ENCODE assay signal across 8 cellular contexts in the genomic region with DNA sequence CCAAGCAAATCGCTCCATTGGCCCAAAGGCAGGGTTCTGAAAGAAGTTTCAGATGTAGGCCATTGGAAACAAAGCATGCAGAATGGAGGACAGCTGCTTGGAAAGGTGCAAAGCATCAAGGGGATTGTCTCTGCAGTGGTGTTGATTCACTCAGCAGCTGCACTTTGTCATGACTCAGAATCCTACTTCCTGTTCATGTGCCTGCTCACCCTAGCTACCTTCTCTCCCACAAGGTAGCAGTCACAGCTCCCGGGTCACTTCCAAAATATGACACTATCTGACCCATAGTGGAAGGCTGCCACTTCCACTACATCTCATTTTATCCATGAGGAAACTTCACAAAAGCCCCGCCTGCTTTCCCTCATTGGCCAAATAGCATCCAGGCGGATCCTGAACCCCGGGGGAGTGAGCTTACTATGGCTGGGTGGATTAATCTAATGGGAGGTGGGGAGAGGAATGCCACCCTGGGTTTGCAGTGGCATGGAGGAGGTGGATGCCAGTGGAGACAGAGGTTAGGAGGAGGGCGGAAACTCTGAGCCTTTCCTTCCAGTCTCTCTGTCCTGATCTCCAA.
DNase-seq lines count a peak whose midpoint lies in the region; ATAC-seq, FAIRE-seq and TF ChIP-seq lines count a peak whose summit lies in the region.
"Had no signal": no experiment of that assay in that cellular context is flagged by ENCODE, and none has a peak within 500 bp of the region (broad histone marks: within the 10 kb centered on the region; RNA-seq: fewer than 3 reads in every experiment).

No MANE protein-coding gene starts in this region.

- H4K20me1 ChIP-seq in PC-9 (ENCODE audit: insufficient read depth) (no peaks in the 10 kb centered on the region), HepG2 (ENCODE audit: insufficient read depth, low read length) (no peaks in the 10 kb centered on the region)

- H3K4me2 ChIP-seq in PC-9: peak overlapping the region; percentile 18; the same call in 1 of the 2 replicates
- H3K4me2 ChIP-seq in HepG2 (ENCODE audit: low read depth, low read length): no peak overlapping the region

- TF ChIP-seq CTCF in PC-9 (conservative IDR thresholded peaks at IDR 0.05) (no peak), HepG2 (CRISPR knock-in tag; IDR thresholded peaks at IDR 0.05) (no peak), endodermal cell (conservative IDR thresholded peaks at IDR 0.05) (no peak)

- POLR2A ChIA-PET in PC-9 (lab: Charles Lee; ENCODE audit: unreplicated experiment): no interaction called here
- POLR2A ChIA-PET in HepG2 (lab: Yijun Ruan, JAX): interaction anchor here (1.2 to 1.7 kb wide), 3 partner anchors 32 to 74 kb away, joined by 4 to 6 read pairs (median 5); partner anchors contain the start of gene NKD1

- TF ChIP-seq RAD21 in HepG2 (CRISPR knock-in tag; IDR thresholded peaks at IDR 0.05): no peak

- no peaks in the 10 kb centered on the region for H3K9me3 ChIP-seq in PC-9 (ENCODE audit: insufficient read depth, low read depth)
- peaks cover 12% of the 10 kb centered on the region for H3K9me3 ChIP-seq in HepG2 (ENCODE audit: low read length)
- H3K9me3 ChIP-seq in endodermal cell (ENCODE audit: control insufficient read depth, low read length): no peaks in the 10 kb centered on the region
- H3K9me3 ChIP-seq: Peyer's patch had no signal

- H3K9ac ChIP-seq in HepG2 (ENCODE audit: insufficient read depth, low read depth, low read length) (no peak overlapping the region), endodermal cell (ENCODE audit: extremely low read depth, low read length, poor library complexity, severe bottlenecking) (no peak overlapping the region)

- H3K27me3 ChIP-seq in PC-9 (ENCODE audit: insufficient read depth, low read depth): no peaks in the 10 kb centered on the region
- no peaks in the 10 kb centered on the region for H3K27me3 ChIP-seq in HepG2 (ENCODE audit: control insufficient read depth in 1 of 2, insufficient read depth in 2 of 2, low read length in 2 of 2)
- H3K27me3 ChIP-seq in endodermal cell (ENCODE audit: control insufficient read depth, insufficient read depth, low read length, poor library complexity, severe bottlenecking): no peaks in the 10 kb centered on the region
- H3K27me3 ChIP-seq: Peyer's patch had no signal

- intact Hi-C loops in PC-9 (cut with micrococcal nuclease; ENCODE audit: unreplicated experiment): no loop called here
- intact Hi-C loops in HepG2 (cut with micrococcal nuclease; ENCODE audit: unreplicated experiment): no loop called here

- CTCF ChIA-PET in PC-9 (lab: Charles Lee): no interaction called here
- CTCF ChIA-PET in HepG2 (lab: Yijun Ruan, JAX; ENCODE audit: low intra/inter-chr PET ratio, low total read pairs): no interaction called here

- peaks cover 10% of the 10 kb centered on the region; the same call in 1 of the 2 replicates for H3F3A ChIP-seq in PC-9 (ENCODE audit: insufficient read depth, low read depth)

- peaks cover 17% of the 10 kb centered on the region for H3K27me3 Mint-ChIP-seq in endodermal cell (ENCODE audit: insufficient read depth)

- H3K4me1 ChIP-seq in PC-9 (replicated peaks; ENCODE audit: insufficient read depth) (peaks cover 19% of the 10 kb centered on the region), HepG2 (ENCODE audit: insufficient read depth, low read length) (peaks cover 62% of the 10 kb centered on the region), endodermal cell (ENCODE audit: control insufficient read depth, insufficient read depth, low read length) (peaks cover 5% of the 10 kb centered on the region)
- H3K4me1 ChIP-seq: Peyer's patch had no signal

- no peak for TF ChIP-seq EP300 in HepG2 (IDR thresholded peaks at IDR 0.05; ENCODE audit: low read depth in 2 of 2, low read length in 2 of 2)
- no peak for TF ChIP-seq EP300 in HepG2 (CRISPR knock-in tag; IDR thresholded peaks at IDR 0.05; ENCODE audit: borderline replicate concordance)

- H3K36me3 ChIP-seq in PC-9 (ENCODE audit: low read depth) (no peaks in the 10 kb centered on the region), HepG2 (replicated peaks in 1 of 2; ENCODE audit: control insufficient read depth in 1 of 2, insufficient read depth in 2 of 2, low read length in 2 of 2) (no peaks in the 10 kb centered on the region), endodermal cell (ENCODE audit: control insufficient read depth, insufficient read depth, low read length) (no peaks in the 10 kb centered on the region)
- H3K36me3 ChIP-seq: Peyer's patch had no signal

- H3K36me3 Mint-ChIP-seq in endodermal cell (ENCODE audit: low read depth): no peaks in the 10 kb centered on the region

- 88% methylated on average over 6 of the region's 6 CpGs for WGBS in HepG2 (ENCODE audit: low lambda C conversion rate)
- 83 to 96% methylated on average over 2 to 6 of the region's 6 CpGs for WGBS in endodermal cell (ENCODE audit: insufficient coverage in 1 of 2, insufficient read length in 1 of 2), 2 experiments

- H3K4me3 ChIP-seq in PC-9 (no peak overlapping the region), HepG2 (replicated peaks in 1 of 3; ENCODE audit: insufficient read depth in 1 of 3, low read depth in 2 of 3, low read length in 3 of 3) (no peak overlapping the region), endodermal cell (ENCODE audit: low read length) (no peak overlapping the region)
- H3K4me3 ChIP-seq: Peyer's patch had no signal

- H2AFZ ChIP-seq in PC-9 (no peak overlapping the region), HepG2 (ENCODE audit: low read length) (no peak overlapping the region)

- no peaks in the 10 kb centered on the region for H3K9me2 ChIP-seq in PC-9 (ENCODE audit: insufficient read depth)

- no peaks in the 10 kb centered on the region for H3K9me3 Mint-ChIP-seq in endodermal cell

- no TSS peak for BruUV-seq in PC-9 (replicated peaks; lab: Mats Ljungman, UMichigan)
- no TSS peak for BruUV-seq in HepG2 (replicated peaks; lab: Mats Ljungman, UMichigan)

- no peak for TF ChIP-seq POLR2A in HepG2 (IDR thresholded peaks at IDR 0.05; ENCODE audit: insufficient read depth in 1 of 2, low read depth in 2 of 2, low read length in 2 of 2)

- ATAC-seq in GM19035 (IDR thresholded peaks at IDR 0.05; ENCODE audit: unreplicated experiment) (peak; percentile 68), HG02610 (IDR thresholded peaks at IDR 0.05; ENCODE audit: unreplicated experiment) (peak; percentile 80), HepG2 (no peak; the same call in 2 of the 3 replicates)

- no peak for FAIRE-seq in HepG2 (lab: Jason Lieb, UNC)

- DNase-seq in PC-9 (peak in 1 of 2 experiments; percentile 52), HepG2 (ENCODE audit: low spot score) (peak; percentile 58), endodermal cell (no peak), NCI-H2196 (lab: John Stamatoyannopoulos, UW; ENCODE audit: unreplicated experiment) (no peak)
- DNase-seq in central memory CD4-positive, alpha-beta T cell: no peak
- DNase-seq: Peyer's patch had no signal

- no peak overlapping the region for H3K27ac Mint-ChIP-seq in endodermal cell

- peaks cover 12% of the 10 kb centered on the region for H3K4me1 Mint-ChIP-seq in endodermal cell

- in situ Hi-C loops in HepG2 (cut with HindIII; ENCODE audit: extremely low pct_ligation_motif_present, low pct_unique_long_range_greater_than_20kb): no loop called here

- no peak overlapping the region for H3K4me3 Mint-ChIP-seq in endodermal cell

- H3K27ac ChIP-seq in PC-9 (no peak overlapping the region), HepG2 (ENCODE audit: extremely low read length, insufficient read depth, low read length) (no peak overlapping the region), endodermal cell (ENCODE audit: low read depth, low read length) (no peak overlapping the region)
- H3K27ac ChIP-seq: Peyer's patch had no signal

- H3K79me2 ChIP-seq in PC-9 (ENCODE audit: low read depth) (no peaks in the 10 kb centered on the region), HepG2 (ENCODE audit: insufficient read depth, low read length) (no peaks in the 10 kb centered on the region)

TF ChIP-seq in HepG2, 621 proteins besides CTCF, POLR2A, EP300 and RAD21 (continues in another document):
- no peak for TF ChIP-seq ZNF569 (CRISPR knock-in tag; IDR thresholded peaks at IDR 0.05; ENCODE audit: borderline replicate concordance)
- no peak for TF ChIP-seq NFKB2 (CRISPR knock-in tag; IDR thresholded peaks at IDR 0.05; ENCODE audit: borderline replicate concordance)
- TF ChIP-seq GABPA (IDR thresholded peaks at IDR 0.05; ENCODE audit: low read depth, low read length): no peak
- peak; percentile 57 for TF ChIP-seq GABPA (CRISPR knock-in tag; IDR thresholded peaks at IDR 0.05; ENCODE audit: low read depth)
- TF ChIP-seq ZBTB10 (CRISPR knock-in tag; IDR thresholded peaks at IDR 0.05; ENCODE audit: borderline replicate concordance): no peak
- TF ChIP-seq ELF3 (CRISPR knock-in tag; IDR thresholded peaks at IDR 0.05): peak; percentile 70
- TF ChIP-seq SAP130 (CRISPR knock-in tag; IDR thresholded peaks at IDR 0.05; ENCODE audit: low read depth): peak; percentile 42; the same call in 1 of the 2 replicates
- peak; percentile 68; the same call in 1 of the 2 replicates for TF ChIP-seq ETV5 (CRISPR knock-in tag; IDR thresholded peaks at IDR 0.05; ENCODE audit: borderline replicate concordance)
- TF ChIP-seq ZNF432 (CRISPR knock-in tag; IDR thresholded peaks at IDR 0.05; ENCODE audit: borderline replicate concordance): no peak
- no peak for TF ChIP-seq ZNF251 (CRISPR knock-in tag; IDR thresholded peaks at IDR 0.05)
